Comparison of ENCODE assay signal across 9 cellular contexts in the genomic region with DNA sequence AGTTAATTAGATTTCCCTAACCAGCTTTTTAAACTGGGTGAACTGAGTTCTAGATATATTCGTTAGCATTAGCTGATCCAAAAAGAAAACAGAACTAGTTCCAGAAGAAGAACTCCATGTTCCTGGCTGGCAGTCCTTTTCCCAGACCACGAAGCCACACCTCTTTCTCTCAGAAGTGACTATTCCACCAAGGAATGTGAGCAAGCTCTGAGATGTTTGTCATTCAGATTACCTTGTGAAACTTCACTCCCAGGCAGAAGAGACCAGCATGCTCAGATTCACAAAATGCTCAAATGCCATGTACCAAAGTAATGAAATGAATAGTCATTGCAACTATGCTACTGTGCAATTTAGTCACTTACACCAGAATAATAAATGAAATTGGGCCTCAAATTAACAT. TPM values are rescaled to one million over a fixed set of nuclear protein-coding genes. Genes with fewer than 3 reads are reported as not detected.
DNase-seq lines count a peak whose midpoint lies in the region; ATAC-seq and TF ChIP-seq lines count a peak whose summit lies in the region.
"Had no signal": no experiment of that assay in that cellular context is flagged by ENCODE, and none has a peak within 500 bp of the region (broad histone marks: within the 10 kb centered on the region; RNA-seq: fewer than 3 reads in every experiment).

No MANE protein-coding gene starts in this region.

- no peaks in the 10 kb centered on the region for H3K27me3 Mint-ChIP-seq in osteocyte (ENCODE audit: unreplicated experiment)

- H3K9me3 ChIP-seq in esophagus squamous epithelium = no peaks in the 10 kb centered on the region

- no peak overlapping the region for H3K4me3 Mint-ChIP-seq in osteocyte (ENCODE audit: unreplicated experiment)

- WGBS in esophagus squamous epithelium, 2 donors = 7 to 35% methylated on average over 2 of the region's 2 CpGs

- no peaks in the 10 kb centered on the region for H3K36me3 ChIP-seq in esophagus squamous epithelium

- DNase-seq in AG20443 (ENCODE audit: low spot score) (peak; percentile 80), NCI-H460 (ENCODE audit: extremely low read depth, low read depth) (peak; percentile 83), esophagus squamous epithelium (lab: John Stamatoyannopoulos, UW) (no peak), osteocyte (ENCODE audit: extremely low spot score, unreplicated experiment) (no peak), germinal center (ENCODE audit: low spot score) (no peak)
- no peak for DNase-seq in effector CD4-positive, alpha-beta T cell
- DNase-seq: RPMI8226 had no signal

- no peaks in the 10 kb centered on the region for H3K36me3 Mint-ChIP-seq in osteocyte (ENCODE audit: unreplicated experiment)

- H3K27ac Mint-ChIP-seq in osteocyte (ENCODE audit: unreplicated experiment) = peak overlapping the region; percentile 67

- ATAC-seq in GM19324 (IDR thresholded peaks at IDR 0.05; ENCODE audit: low FRiP score, unreplicated experiment) (no peak), GM21528 (IDR thresholded peaks at IDR 0.05; ENCODE audit: low FRiP score, unreplicated experiment) (no peak)

- no peak overlapping the region for H3K4me3 ChIP-seq in esophagus squamous epithelium

- no peak for TF ChIP-seq CTCF in esophagus squamous epithelium (IDR thresholded peaks at IDR 0.05)
- no peak for TF ChIP-seq CTCF in osteocyte (IDR thresholded peaks at IDR 0.05)

- intact Hi-C loops in esophagus squamous epithelium (cut with DNase I) = loop anchor here (10.0 kb wide), 1 partner anchor 219 kb away; a partner anchor contains a TSS

- H3K27me3 ChIP-seq in esophagus squamous epithelium = no peaks in the 10 kb centered on the region

- TF ChIP-seq POLR2A in esophagus squamous epithelium (IDR thresholded peaks at IDR 0.05) = no peak

- H3K9me3 Mint-ChIP-seq in osteocyte (ENCODE audit: unreplicated experiment) = no peaks in the 10 kb centered on the region

- H3K4me1 Mint-ChIP-seq in osteocyte (ENCODE audit: unreplicated experiment) = peaks cover 40% of the 10 kb centered on the region

- peaks cover 8 to 53% (median 28%) of the 10 kb centered on the region in 3 donors for H3K4me1 ChIP-seq in esophagus squamous epithelium

- peak overlapping the region; percentile 38 to 77 (median 70) for H3K27ac ChIP-seq in esophagus squamous epithelium

RNA-seq across cellular contexts. Expression of a gene that starts 4.4 kb away (rescaled TPM):
- 12.0 and 13.4 TPM in 2 replicates for total RNA-seq in NCI-H460 (2014; rRNA removed; shearing (Covaris generic))
- 8.2 and 8.3 TPM in 2 replicates for polyA plus RNA-seq in NCI-H460 (2014; cell fraction: nucleus; rRNA removed)
- 10 to 100 TPM; 17.1 to 80.3 (median 24.2) TPM for total RNA-seq in esophagus squamous epithelium
- 62.1 and 65.9 TPM in 2 replicates for total RNA-seq in osteocyte

Comparison
In these comparisons a context has a peak if more than half of its experiments do, and no peak if none do; other contexts are left out.
1. DNase-seq: peak in AG20443 (single experiment) and NCI-H460 (single experiment); none in esophagus squamous epithelium (single experiment), osteocyte (single experiment), effector CD4-positive, alpha-beta T cell (single experiment) and germinal center (single experiment).